8 cellular contexts compared by ENCODE assay signal in the genomic region with DNA sequence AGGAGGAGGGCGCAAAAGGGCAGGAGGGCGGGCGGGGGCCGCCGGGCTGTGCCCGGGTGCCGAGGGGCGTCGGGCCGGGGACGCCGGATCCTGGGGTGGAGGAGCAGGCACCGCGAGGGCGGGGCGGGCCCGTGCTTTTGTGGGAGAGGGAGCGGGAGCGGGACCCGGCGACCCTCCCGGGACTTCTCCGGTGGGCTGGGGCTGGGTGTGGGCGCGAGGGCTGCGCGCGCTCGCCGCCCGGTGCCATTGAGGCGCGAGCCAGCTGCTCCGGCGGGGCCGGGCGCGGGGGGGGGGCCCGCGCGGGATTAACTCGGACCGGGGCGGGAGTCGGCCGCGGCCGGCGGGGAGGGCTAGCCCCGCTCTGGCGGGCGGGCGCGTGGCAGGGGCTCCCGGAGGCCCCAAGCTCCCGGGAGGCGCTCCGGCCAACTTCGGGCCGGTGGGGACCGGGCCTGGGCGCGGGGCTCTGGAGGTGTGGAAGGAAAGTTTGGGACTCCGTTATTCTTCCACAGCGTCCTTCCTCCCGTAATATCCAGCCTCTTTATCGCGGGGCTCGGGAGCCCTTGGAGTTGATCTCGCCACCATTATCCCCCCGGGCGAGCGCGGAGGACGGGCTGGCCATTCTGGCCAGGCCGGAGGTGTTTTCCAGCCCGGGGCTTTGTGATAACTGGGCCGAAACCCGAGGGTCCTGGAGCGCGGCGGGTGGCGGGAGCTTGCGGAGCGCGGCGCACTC. TPM values are rescaled to one million over a fixed set of nuclear protein-coding genes. Genes with fewer than 3 reads are reported as not detected.
DNase-seq lines count a peak whose midpoint lies in the region; ATAC-seq and TF ChIP-seq lines count a peak whose summit lies in the region.

No MANE protein-coding gene starts in this region.

- H3K9ac ChIP-seq in skeletal muscle satellite cell (ENCODE audit: low read depth, low read length), result no peak overlapping the region

- peak; percentile 77 for DNase-seq in H7
- DNase-seq in activated T-cell treated with anti-CD3 and anti-CD28 coated beads, Interleukin-2, amount 50 U/mL, for 48 hours, result peak; percentile 16 to 17
- no peak for DNase-seq in activated gamma-delta T cell treated with Interleukin-2 at 50 U/mL for 16 hours
- no peak for DNase-seq in HFFc6
- no peak for DNase-seq in NK-92 (lab: John Stamatoyannopoulos, UW; ENCODE audit: unreplicated experiment)

- peaks cover 8% of the 10 kb centered on the region; the same call in 1 of the 2 replicates for H3K36me3 Mint-ChIP-seq in HFFc6 (ENCODE audit: low read depth)

- H3K27ac Mint-ChIP-seq in HFFc6, result no peak overlapping the region

- H3K4me3 ChIP-seq in H7 (ENCODE audit: insufficient read depth, low read depth, low read length), result peak overlapping the region; percentile 84
- H3K4me3 ChIP-seq in iPS-11a (ENCODE audit: low read depth, low read length), result peak overlapping the region; percentile 96
- no peak overlapping the region for H3K4me3 ChIP-seq in skeletal muscle satellite cell (ENCODE audit: low read length)

- peak overlapping the region; percentile 63 for H3K4me2 ChIP-seq in skeletal muscle satellite cell (ENCODE audit: low read length)

- H3K9me3 ChIP-seq in skeletal muscle satellite cell (replicated peaks; ENCODE audit: low read length), result no peaks in the 10 kb centered on the region

- H3K27me3 ChIP-seq in H7 (ENCODE audit: control insufficient read depth, insufficient read depth, low read length), result no peaks in the 10 kb centered on the region
- peaks cover 57% of the 10 kb centered on the region for H3K27me3 ChIP-seq in skeletal muscle satellite cell (ENCODE audit: control insufficient read depth, insufficient read depth, low read length)

- H3K36me3 ChIP-seq in H7 (replicated peaks; ENCODE audit: control insufficient read depth, insufficient read depth, low read length) (no peaks in the 10 kb centered on the region), skeletal muscle satellite cell (ENCODE audit: insufficient read depth, low read length) (no peaks in the 10 kb centered on the region)

- H3K4me1 Mint-ChIP-seq in HFFc6 (ENCODE audit: low read depth), result no peaks in the 10 kb centered on the region

- ATAC-seq in GM21737 (IDR thresholded peaks at IDR 0.05; ENCODE audit: unreplicated experiment), result no peak

- peaks cover 19% of the 10 kb centered on the region for H3K27me3 Mint-ChIP-seq in HFFc6 (ENCODE audit: insufficient read depth)

- no peak overlapping the region for H3K4me3 Mint-ChIP-seq in HFFc6

- H3K9me3 Mint-ChIP-seq in HFFc6, result no peaks in the 10 kb centered on the region; the same call in 1 of the 2 replicates

- no peaks in the 10 kb centered on the region for H3K4me1 ChIP-seq in skeletal muscle satellite cell (ENCODE audit: control insufficient read depth, insufficient read depth, low read length)

- TF ChIP-seq CTCF in HFFc6 (IDR thresholded peaks at IDR 0.05), result no peak

RNA-seq across cellular contexts. Expression of a gene that starts 0.9 kb away (rescaled TPM):
- 50.0 and 66.3 TPM in 2 replicates for total RNA-seq in H7 (2014; rRNA removed; shearing (Covaris generic))
- under 0.01 and 0.22 TPM in 2 replicates for total RNA-seq in skeletal muscle satellite cell (2012; rRNA removed)
- not detected for total RNA-seq in HFFc6 (2021; fragmentation: NEBNext Ultra II Directional; extraction: Animal tissue kit (Norgen Biotek cat#: 25700))

Comparison
In these comparisons a context has a peak if more than half of its experiments do, and no peak if none do; other contexts are left out.
1. DNase-seq: peak in H7 (single experiment) and activated T-cell treated with anti-CD3 and anti-CD28 coated beads, Interleukin-2, amount 50 U/mL, for 48 hours (2 of 2); none in activated gamma-delta T cell treated with Interleukin-2 at 50 U/mL for 16 hours (single experiment), HFFc6 (single experiment) and NK-92 (single experiment).
2. RNA of a gene that starts 0.9 kb away (total RNA-seq): 50.0 to 66.3 TPM in H7; not detected in HFFc6; every median in the first group is over 10 times any median in the second.